In the genomic region with DNA sequence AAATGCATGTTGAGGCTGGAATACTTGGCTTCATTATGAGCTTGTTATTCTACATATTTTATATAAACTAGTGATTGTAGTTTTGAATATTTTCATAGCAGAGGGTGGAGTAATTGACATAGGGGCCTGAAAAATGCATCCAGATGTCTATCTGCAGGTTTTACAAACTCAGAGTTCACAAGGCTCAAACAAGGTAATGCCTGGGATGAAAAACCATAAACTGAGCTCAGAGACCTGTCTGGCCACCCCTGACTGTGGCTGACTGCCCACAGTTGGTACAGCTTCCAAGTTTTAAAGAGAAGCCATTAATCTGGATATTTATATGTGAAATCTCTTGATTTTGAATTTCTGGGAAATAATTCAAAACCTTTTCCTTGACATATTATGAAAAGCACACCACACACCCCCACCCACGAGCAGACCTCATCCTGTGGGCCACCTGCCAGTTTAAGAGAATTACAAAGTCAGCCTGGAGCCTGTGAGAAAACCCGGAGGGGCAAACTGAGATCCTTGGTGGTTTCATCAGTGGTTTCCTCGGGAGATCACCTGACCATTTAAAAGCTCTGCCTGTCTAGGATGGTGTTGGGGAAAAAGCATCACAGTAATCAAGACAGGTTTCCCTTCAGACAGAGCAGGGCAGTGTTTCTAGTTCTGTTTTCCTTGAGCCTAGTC, we compare ENCODE assay signal across 10 cellular contexts.
DNase-seq lines count a peak whose midpoint lies in the region; ATAC-seq and TF ChIP-seq lines count a peak whose summit lies in the region.
"Had no signal": no experiment of that assay in that cellular context is flagged by ENCODE, and none has a peak within 500 bp of the region (broad histone marks: within the 10 kb centered on the region; RNA-seq: fewer than 3 reads in every experiment).

No MANE protein-coding gene starts in this region.

- no peak for TF ChIP-seq CTCF in MM.1S (IDR thresholded peaks at IDR 0.05; ENCODE audit: low read length)
- no peak for TF ChIP-seq CTCF in uterus (IDR thresholded peaks at IDR 0.05)

- H3K4me3 ChIP-seq in MM.1S (ENCODE audit: low read length) (no peak overlapping the region), uterus (no peak overlapping the region)

- no peaks in the 10 kb centered on the region for H3K36me3 ChIP-seq in MM.1S (replicated peaks; ENCODE audit: insufficient read depth, low read length)
- H3K36me3 ChIP-seq in uterus, result no peaks in the 10 kb centered on the region

- no peak overlapping the region for H3K4me3 Mint-ChIP-seq in stimulated activated naive CD8-positive, alpha-beta T cell treated with anti-CD3 and anti-CD28 coated beads, Interleukin-15, amount 100 ng/mL, for 72 hours

- peak in 1 of 2 donors; percentile 24 for DNase-seq in stimulated activated naive CD8-positive, alpha-beta T cell treated with anti-CD3 and anti-CD28 coated beads, Interleukin-15, amount 100 ng/mL, for 72 hours
- DNase-seq in stimulated activated naive CD8-positive, alpha-beta T cell treated with anti-CD3 and anti-CD28 coated beads, Interleukin-15, Interleukin-2, amounts not matched to agents 100 U/mL and 50 U/mL, for 24 hours, result no peak
- DNase-seq in MM.1S, result peak; percentile 14
- peak; percentile 7 for DNase-seq in fibroblast of gingiva (ENCODE audit: low read depth)
- DNase-seq in uterus, result peak; percentile 48 to 63
- no peak for DNase-seq in NCI-H1105 (lab: John Stamatoyannopoulos, UW)
- no peak for DNase-seq in central memory CD4-positive, alpha-beta T cell
- DNase-seq in NCI-H187 treated with DMSO at 0.1 percent for 48 hours (lab: John Stamatoyannopoulos, UW), result no peak
- DNase-seq: Karpas-422 had no signal

- H3F3A ChIP-seq in MM.1S (ENCODE audit: insufficient read depth, low read length), result no peaks in the 10 kb centered on the region

- H3K27me3 Mint-ChIP-seq in stimulated activated naive CD8-positive, alpha-beta T cell treated with anti-CD3 and anti-CD28 coated beads, Interleukin-15, amount 100 ng/mL, for 72 hours, result peaks cover 9% of the 10 kb centered on the region
- H3K27me3 Mint-ChIP-seq: progenitor cell of endocrine pancreas had no signal

- H3K27me3 ChIP-seq in MM.1S (replicated peaks; ENCODE audit: insufficient read depth, low read length) (no peaks in the 10 kb centered on the region), uterus (no peaks in the 10 kb centered on the region)

- no peak overlapping the region for H3K4me2 ChIP-seq in MM.1S (ENCODE audit: low read depth, low read length)

- no peaks in the 10 kb centered on the region for H3K9me3 ChIP-seq in MM.1S (replicated peaks; ENCODE audit: insufficient read depth, low read length)
- H3K9me3 ChIP-seq in uterus, result no peaks in the 10 kb centered on the region

- no peak overlapping the region for H3K27ac ChIP-seq in MM.1S (ENCODE audit: low read length)
- peak overlapping the region in 1 of 2 donors; percentile 36 for H3K27ac ChIP-seq in uterus

- no peak for TF ChIP-seq POLR2A in uterus (IDR thresholded peaks at IDR 0.05)

- H2AFZ ChIP-seq in MM.1S (ENCODE audit: low read length), result no peak overlapping the region

- no peak overlapping the region for H3K9ac ChIP-seq in MM.1S (ENCODE audit: low read length)

- peak overlapping the region in 1 of 2 donors; percentile 33 for H3K27ac Mint-ChIP-seq in stimulated activated naive CD8-positive, alpha-beta T cell treated with anti-CD3 and anti-CD28 coated beads, Interleukin-15, amount 100 ng/mL, for 72 hours
- H3K27ac Mint-ChIP-seq: progenitor cell of endocrine pancreas had no signal

- intact Hi-C loops in uterus (cut with DNase I; ENCODE audit: low total_unique reads), result no loop called here

- H3K9me2 ChIP-seq in MM.1S (replicated peaks; ENCODE audit: insufficient read depth, low read length), result no peaks in the 10 kb centered on the region

- peaks cover 5% of the 10 kb centered on the region for H3K4me1 Mint-ChIP-seq in stimulated activated naive CD8-positive, alpha-beta T cell treated with anti-CD3 and anti-CD28 coated beads, Interleukin-15, amount 100 ng/mL, for 72 hours

- no peaks in the 10 kb centered on the region for H3K79me2 ChIP-seq in MM.1S (ENCODE audit: low read length)

- no peaks in the 10 kb centered on the region for H3K4me1 ChIP-seq in MM.1S (ENCODE audit: low read length)
- no peaks in the 10 kb centered on the region for H3K4me1 ChIP-seq in uterus

- H4K20me1 ChIP-seq in MM.1S (ENCODE audit: insufficient read depth, low read length), result no peaks in the 10 kb centered on the region

- ATAC-seq in stimulated activated naive CD8-positive, alpha-beta T cell treated with anti-CD3 and anti-CD28 coated beads, Interleukin-15, amount 100 ng/mL, for 72 hours, result peak; percentile 79
- no peak for ATAC-seq in stimulated activated naive CD8-positive, alpha-beta T cell treated with anti-CD3 and anti-CD28 coated beads, Interleukin-15, Interleukin-2, amounts not matched to agents 100 U/mL and 50 U/mL, for 24 hours

- no peaks in the 10 kb centered on the region for H3K9me3 Mint-ChIP-seq in stimulated activated naive CD8-positive, alpha-beta T cell treated with anti-CD3 and anti-CD28 coated beads, Interleukin-15, amount 100 ng/mL, for 72 hours

Comparison
In these comparisons a context has a peak if more than half of its experiments do, and no peak if none do; other contexts are left out.
1. DNase-seq: peak in MM.1S (single experiment), fibroblast of gingiva (single experiment) and uterus (2 of 2); none in stimulated activated naive CD8-positive, alpha-beta T cell treated with anti-CD3 and anti-CD28 coated beads, Interleukin-15, Interleukin-2, amounts not matched to agents 100 U/mL and 50 U/mL, for 24 hours (single experiment), NCI-H1105 (single experiment), central memory CD4-positive, alpha-beta T cell (single experiment) and NCI-H187 treated with DMSO at 0.1 percent for 48 hours (single experiment).